1 cellular context compared by ENCODE assay signal in the genomic region with DNA sequence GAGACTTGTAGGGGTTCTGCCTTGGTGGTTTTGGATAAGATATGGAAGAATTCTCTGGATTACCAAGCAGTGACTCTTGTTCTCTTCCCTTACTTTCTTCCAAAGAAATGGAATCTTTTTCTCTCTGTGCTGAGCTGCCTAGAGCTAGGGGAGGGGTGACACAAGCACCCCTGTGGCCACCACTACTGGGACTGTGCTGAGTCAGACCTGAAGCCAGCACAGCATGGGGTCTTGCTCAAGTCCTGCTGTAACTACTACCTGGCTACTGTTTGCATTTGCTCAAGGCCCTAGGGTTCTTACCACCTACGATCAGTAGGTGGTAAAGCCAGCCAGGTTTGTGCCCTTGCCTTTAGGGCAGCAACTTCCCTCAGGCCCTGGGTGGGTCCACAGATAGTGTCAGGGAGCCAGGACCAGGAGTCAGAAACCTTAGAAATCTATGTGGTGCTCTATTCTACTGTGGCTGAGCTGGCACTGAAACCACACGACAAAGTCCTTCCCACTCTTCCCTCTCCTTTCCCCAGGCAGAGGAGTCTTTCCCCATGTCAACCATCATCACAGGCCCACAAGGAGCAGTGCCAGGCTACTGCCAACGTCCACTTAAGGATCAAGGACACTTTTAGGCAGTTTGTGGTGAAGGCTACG.
TF ChIP-seq lines count a peak whose summit lies in the region.

No MANE protein-coding gene starts in this region.

TF ChIP-seq in H1, 55 proteins besides CTCF, POLR2A, EP300 and RAD21 (continued from another document):
- TF ChIP-seq SAP30 (IDR thresholded peaks at IDR 0.05; ENCODE audit: insufficient read depth, insufficient replicate concordance, low read length) (no peak), FOSL1 (IDR thresholded peaks at IDR 0.05; ENCODE audit: insufficient read depth, low read depth, low read length) (no peak), CBX5 (IDR thresholded peaks at IDR 0.05; ENCODE audit: low read depth, low read length) (no peak), GABPA (IDR thresholded peaks at IDR 0.05; ENCODE audit: borderline replicate concordance, insufficient read depth, low read length) (no peak), HDAC2 (IDR thresholded peaks at IDR 0.05; ENCODE audit: borderline replicate concordance in 1 of 2, low read depth in 2 of 2, low read length in 2 of 2) (no peak), SIN3A (conservative IDR thresholded peaks at IDR 0.05 in 1 of 2, IDR thresholded peaks at IDR 0.05 in 1 of 2; ENCODE audit: low read depth in 1 of 2, low read length in 2 of 2) (no peak), CHD1 (IDR thresholded peaks at IDR 0.05; ENCODE audit: low read depth, low read length) (no peak)
